27 cellular contexts compared by ENCODE assay signal in the genomic region with DNA sequence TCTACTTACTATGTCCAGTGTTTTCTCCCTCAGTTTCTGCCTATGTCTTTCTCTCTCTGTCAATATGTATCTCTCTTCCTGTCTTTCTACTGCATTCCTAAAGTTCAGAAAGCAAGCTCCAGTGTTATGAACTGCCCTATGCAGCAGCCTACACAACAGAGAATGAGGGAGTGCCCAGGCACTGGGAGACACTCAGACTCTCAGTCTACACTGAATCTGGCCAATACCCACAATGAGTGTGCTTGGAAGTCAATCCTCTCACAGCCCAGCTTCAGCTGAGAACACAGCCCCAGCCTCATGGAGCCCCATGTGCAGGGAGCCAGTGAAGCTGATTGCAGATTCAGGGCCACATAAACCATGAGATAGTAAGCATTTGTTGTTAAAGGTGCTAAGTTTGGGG.
"Had no signal": no experiment of that assay in that cellular context is flagged by ENCODE, and none has a peak within 500 bp of the region (broad histone marks: within the 10 kb centered on the region; RNA-seq: fewer than 3 reads in every experiment).

No MANE protein-coding gene starts in this region.

- H3K4me1 Mint-ChIP-seq: endodermal cell, mesothelial cell of epicardium had no signal

- H3K9me3 Mint-ChIP-seq: dendritic cell treated with granulocyte-macrophage colony-stimulating factor and Interleukin-4, amounts not matched to agents 40 ng/mL and 50 ng/mL, for 4 days; effector memory CD8-positive, alpha-beta T cell had no signal

- H3K4me3 ChIP-seq: coronary artery, esophagus squamous epithelium, gastrocnemius medialis, heart right ventricle, left lung, lower lobe of right lung, mucosa of descending colon had no signal

- H3K36me3 Mint-ChIP-seq: mesothelial cell of epicardium had no signal

- FAIRE-seq: colon, endometrium, islet of Langerhans, keratinocyte had no signal

- H3K27ac ChIP-seq: coronary artery, epithelial cell of prostate, esophagus squamous epithelium, gastrocnemius medialis, heart right ventricle, left lung, lower lobe of right lung had no signal

- ATAC-seq: effector memory CD8-positive, alpha-beta T cell; esophagus mucosa; gastrocnemius medialis; heart right ventricle; left cardiac atrium; left lung; left ventricle myocardium superior; lower lobe of right lung; mucosa of descending colon had no signal

- DNase-seq: effector CD8-positive, alpha-beta T cell; effector memory CD8-positive, alpha-beta T cell; endodermal cell; erythroblast; esophagus squamous epithelium; foreskin fibroblast; foreskin melanocyte; gastrocnemius medialis; glutamatergic neuron; head of caudate nucleus; heart right ventricle; hippocampal formation; left cardiac atrium; left lung; left ventricle myocardium superior; lower lobe of right lung; mesenchymal stem cell; mucosa of descending colon had no signal

- H3K27ac Mint-ChIP-seq: dendritic cell treated with granulocyte-macrophage colony-stimulating factor and Interleukin-4, amounts not matched to agents 40 ng/mL and 50 ng/mL, for 4 days; effector memory CD8-positive, alpha-beta T cell; endodermal cell; mesothelial cell of epicardium had no signal

- H3K4me1 ChIP-seq: esophagus squamous epithelium, gastrocnemius medialis, heart right ventricle, left lung, lower lobe of right lung had no signal

- H3K4me3 Mint-ChIP-seq: dendritic cell treated with granulocyte-macrophage colony-stimulating factor and Interleukin-4, amounts not matched to agents 40 ng/mL and 50 ng/mL, for 4 days; effector memory CD8-positive, alpha-beta T cell; endodermal cell; mesothelial cell of epicardium had no signal

- H3K36me3 ChIP-seq: esophagus squamous epithelium, gastrocnemius medialis, heart right ventricle, left lung, lower lobe of right lung had no signal

- H3K27me3 ChIP-seq: esophagus squamous epithelium, gastrocnemius medialis, left lung had no signal

- H3K9me3 ChIP-seq: esophagus squamous epithelium, gastrocnemius medialis, heart right ventricle, left lung, lower lobe of right lung, mucosa of descending colon had no signal
